In genomic region chrX:139200793-139201192, GRCh38 we compare ENCODE assay signal across 22 cellular contexts.
DNase-seq lines count a peak whose midpoint lies in the region; ATAC-seq and TF ChIP-seq lines count a peak whose summit lies in the region.
"Had no signal": no experiment of that assay in that cellular context is flagged by ENCODE, and none has a peak within 500 bp of the region (broad histone marks: within the 10 kb centered on the region; RNA-seq: fewer than 3 reads in every experiment).

No MANE protein-coding gene starts in this region.

- no CpG with 5 or more reads among the region's 6 CpGs for WGBS in neuronal stem cell (ENCODE audit: extremely low coverage in 2 of 2, insufficient read length in 2 of 2, insufficient replicate concordance in 1 of 2), 2 donors
- WGBS in adrenal gland, 4 donors: 66 to 81% (median 74%) methylated on average over 6 of the region's 6 CpGs

- H3K4me1 ChIP-seq in mucosa of descending colon (ENCODE audit: low read depth) (no peaks in the 10 kb centered on the region), neuronal stem cell (ENCODE audit: control insufficient read depth in 2 of 2, insufficient read depth in 1 of 2, low read depth in 1 of 2, low read length in 2 of 2) (peaks cover 4 to 15% of the 10 kb centered on the region in 2 donors), adrenal gland (replicated peaks in 1 of 2) (no peaks in the 10 kb centered on the region)
- H3K4me1 ChIP-seq: parathyroid adenoma, vagina had no signal

- no peaks in the 10 kb centered on the region for H3K79me1 ChIP-seq in neuronal stem cell (ENCODE audit: low read depth, low read length)

- no peak overlapping the region for H2AFZ ChIP-seq in neuronal stem cell (ENCODE audit: low read length)
- H2AFZ ChIP-seq: parathyroid adenoma had no signal

- peak; percentile 43 for DNase-seq in Caki2 (ENCODE audit: low read depth)
- DNase-seq in NCI-H2196 (lab: John Stamatoyannopoulos, UW; ENCODE audit: unreplicated experiment): peak; percentile 18
- peak in 1 of 3 donors; percentile 16 for DNase-seq in mucosa of descending colon
- DNase-seq in neuronal stem cell (ENCODE audit: low spot score): no peak
- no peak for DNase-seq in LoVo (ENCODE audit: low spot score)
- no peak for DNase-seq in stimulated activated CD4-positive, alpha-beta T cell treated with anti-CD3 and anti-CD28 coated beads, Interleukin-12 subunit alpha, Interleukin-12 subunit beta, amount 100 ng/mL, for 4 hours
- DNase-seq in adrenal gland: no peak
- DNase-seq: activated B cell treated with CpG ODN at 0.5 μM for 24 hours; activated CD8-positive, alpha-beta T cell treated with anti-CD3 and anti-CD28 coated beads for 36 hours; activated T-cell treated with anti-CD3 and anti-CD28 coated beads, Interleukin-2, amount 50 U/mL, for 4 hours; cortex of kidney; glutamatergic neuron; NCI-H187; NCI-H446; SHP77 treated with DMSO at 0.1 percent for 48 hours; stimulated activated CD4-positive, alpha-beta T cell treated with anti-CD3 and anti-CD28 coated beads, Interleukin-4, amount 100 ng/mL, for 1 hour had no signal

- H3K36me3 Mint-ChIP-seq in brain: peaks cover 3% of the 10 kb centered on the region
- H3K36me3 Mint-ChIP-seq: activated naive CD4-positive, alpha-beta T cell treated with anti-CD3 and anti-CD28 coated beads, Interleukin-2, amount 50 U/mL, for 72 hours had no signal

- intact Hi-C loops in mucosa of descending colon (cut with DNase I, micrococcal nuclease): no loop called here
- intact Hi-C loops in adrenal gland (cut with DNase I): no loop called here

- H3K4me3 ChIP-seq in mucosa of descending colon: no peak overlapping the region
- H3K4me3 ChIP-seq in neuronal stem cell (ENCODE audit: low read length in 2 of 2): no peak overlapping the region
- H3K4me3 ChIP-seq in adrenal gland: no peak overlapping the region
- H3K4me3 ChIP-seq: vagina had no signal

- peak overlapping the region in 3 of 5 experiments; percentile 27 to 70 (median 41) for H3K27ac Mint-ChIP-seq in brain
- H3K27ac Mint-ChIP-seq: activated B cell treated with CpG ODN at 0.5 μM for 24 hours; activated CD8-positive, alpha-beta T cell treated with anti-CD3 and anti-CD28 coated beads for 36 hours; activated naive CD4-positive, alpha-beta T cell treated with anti-CD3 and anti-CD28 coated beads, Interleukin-2, amount 50 U/mL, for 72 hours; T-helper 2 cell treated with Interferon-gamma antibody and Interleukin-4, amounts not matched to agents 5 μg/mL and 100 μg/mL, for 36 hours had no signal

- no peak overlapping the region for H2BK5ac ChIP-seq in neuronal stem cell (ENCODE audit: low read length)

- peaks cover 38% of the 10 kb centered on the region for H3K4me1 Mint-ChIP-seq in brain

- peak; percentile 17 for ATAC-seq in mucosa of descending colon
- ATAC-seq: activated CD8-positive, alpha-beta T cell treated with anti-CD3 and anti-CD28 coated beads for 36 hours; activated naive CD4-positive, alpha-beta T cell treated with anti-CD3 and anti-CD28 coated beads, Interleukin-2, amount 50 U/mL, for 72 hours; activated T-cell treated with anti-CD3 and anti-CD28 coated beads, Interleukin-2, amount 50 U/mL, for 4 hours; HCT116 had no signal

- no peak for TF ChIP-seq POLR2A in adrenal gland (IDR thresholded peaks at IDR 0.05)

- H3K36me3 ChIP-seq in mucosa of descending colon (ENCODE audit: low read depth) (no peaks in the 10 kb centered on the region), neuronal stem cell (replicated peaks in 1 of 2; ENCODE audit: control insufficient read depth in 2 of 2, insufficient read depth in 2 of 2, low read length in 2 of 2) (peaks cover 0 to 18% of the 10 kb centered on the region in 2 donors), adrenal gland (replicated peaks in 1 of 2) (no peaks in the 10 kb centered on the region)
- H3K36me3 ChIP-seq: vagina had no signal

- H4K8ac ChIP-seq in neuronal stem cell (ENCODE audit: low read depth, low read length): no peak overlapping the region

- no peak overlapping the region for H2BK12ac ChIP-seq in neuronal stem cell (ENCODE audit: low read length)

- H3K4me3 Mint-ChIP-seq in brain: peak overlapping the region in 4 of 5 experiments; percentile 45 to 70 (median 58)
- H3K4me3 Mint-ChIP-seq: activated B cell treated with CpG ODN at 0.5 μM for 24 hours; activated CD8-positive, alpha-beta T cell treated with anti-CD3 and anti-CD28 coated beads for 36 hours; activated T-cell treated with anti-CD3 and anti-CD28 coated beads, Interleukin-2, amount 50 U/mL, for 4 hours; T-helper 2 cell treated with Interferon-gamma antibody and Interleukin-4, amounts not matched to agents 5 μg/mL and 100 μg/mL, for 36 hours had no signal

- H3K9me3 Mint-ChIP-seq in brain: peaks cover 0 to 3% (median 0%) of the 10 kb centered on the region in 5 experiments
- H3K9me3 Mint-ChIP-seq: activated B cell treated with CpG ODN at 0.5 μM for 24 hours; activated CD8-positive, alpha-beta T cell treated with anti-CD3 and anti-CD28 coated beads for 36 hours; activated naive CD4-positive, alpha-beta T cell treated with anti-CD3 and anti-CD28 coated beads, Interleukin-2, amount 50 U/mL, for 72 hours; activated T-cell treated with anti-CD3 and anti-CD28 coated beads, Interleukin-2, amount 50 U/mL, for 4 hours; T-helper 2 cell treated with Interferon-gamma antibody and Interleukin-4, amounts not matched to agents 5 μg/mL and 100 μg/mL, for 36 hours had no signal

- in situ Hi-C loops in Caki2 (cut with HindIII; ENCODE audit: low pct_unique_long_range_greater_than_20kb, low sequenced_read_pairs): no loop called here

- no peak overlapping the region for H4K91ac ChIP-seq in neuronal stem cell (ENCODE audit: low read depth, low read length, poor library complexity)

- H3K27me3 ChIP-seq in neuronal stem cell (ENCODE audit: control insufficient read depth in 3 of 3, insufficient read depth in 3 of 3, low read depth in 1 of 3, low read length in 3 of 3) (no peaks in the 10 kb centered on the region), adrenal gland (peaks cover 41% of the 10 kb centered on the region)
- H3K27me3 ChIP-seq: vagina had no signal

- H2AK5ac ChIP-seq in neuronal stem cell (ENCODE audit: low read depth, low read length): no peak overlapping the region

- no peak overlapping the region for H2BK15ac ChIP-seq in neuronal stem cell (ENCODE audit: low read length)

- H3K9me3 ChIP-seq in mucosa of descending colon: no peaks in the 10 kb centered on the region
- H3K9me3 ChIP-seq in neuronal stem cell (replicated peaks in 1 of 2; ENCODE audit: control insufficient read depth in 2 of 2, insufficient read depth in 1 of 2, low read depth in 1 of 2, low read length in 2 of 2): peaks cover 0 to 2% of the 10 kb centered on the region in 2 donors
- H3K9me3 ChIP-seq in adrenal gland (replicated peaks in 1 of 3): no peaks in the 10 kb centered on the region
- H3K9me3 ChIP-seq: vagina had no signal

- no peak overlapping the region for H3K23ac ChIP-seq in neuronal stem cell (ENCODE audit: low read depth, low read length, poor library complexity)

- H3K18ac ChIP-seq in neuronal stem cell (ENCODE audit: low read length): no peak overlapping the region

- H3K27ac ChIP-seq in neuronal stem cell (replicated peaks; ENCODE audit: low read length) (no peak overlapping the region), adrenal gland (no peak overlapping the region)
- H3K27ac ChIP-seq: parathyroid adenoma, vagina had no signal

- H3K4me2 ChIP-seq in neuronal stem cell (ENCODE audit: insufficient read depth, low read length, poor library complexity, severe bottlenecking): no peak overlapping the region

- no peak overlapping the region for H2BK120ac ChIP-seq in neuronal stem cell (ENCODE audit: low read depth, low read length)

- H3K9ac ChIP-seq in neuronal stem cell (ENCODE audit: low read depth, low read length, poor library complexity): no peak overlapping the region
- H3K9ac ChIP-seq: parathyroid adenoma had no signal

- H3K14ac ChIP-seq in neuronal stem cell (ENCODE audit: low read length): no peak overlapping the region

- H3K27me3 Mint-ChIP-seq in brain: peaks cover 65% of the 10 kb centered on the region

- TF ChIP-seq CTCF in brain (conservative IDR thresholded peaks at IDR 0.05) (no peak), mucosa of descending colon (IDR thresholded peaks at IDR 0.05) (no peak), adrenal gland (IDR thresholded peaks at IDR 0.05) (no peak)

- H3K4ac ChIP-seq in neuronal stem cell (ENCODE audit: low read length): no peak overlapping the region

Comparison
In these comparisons a context has a peak if more than half of its experiments do, and no peak if none do; other contexts are left out.
1. DNase-seq: peak in Caki2 (single experiment) and NCI-H2196 (single experiment); none in neuronal stem cell (single experiment), LoVo (single experiment), stimulated activated CD4-positive, alpha-beta T cell treated with anti-CD3 and anti-CD28 coated beads, Interleukin-12 subunit alpha, Interleukin-12 subunit beta, amount 100 ng/mL, for 4 hours (single experiment) and adrenal gland (0 of 7).